ENCODE assay signal across 33 cellular contexts in the genomic region with DNA sequence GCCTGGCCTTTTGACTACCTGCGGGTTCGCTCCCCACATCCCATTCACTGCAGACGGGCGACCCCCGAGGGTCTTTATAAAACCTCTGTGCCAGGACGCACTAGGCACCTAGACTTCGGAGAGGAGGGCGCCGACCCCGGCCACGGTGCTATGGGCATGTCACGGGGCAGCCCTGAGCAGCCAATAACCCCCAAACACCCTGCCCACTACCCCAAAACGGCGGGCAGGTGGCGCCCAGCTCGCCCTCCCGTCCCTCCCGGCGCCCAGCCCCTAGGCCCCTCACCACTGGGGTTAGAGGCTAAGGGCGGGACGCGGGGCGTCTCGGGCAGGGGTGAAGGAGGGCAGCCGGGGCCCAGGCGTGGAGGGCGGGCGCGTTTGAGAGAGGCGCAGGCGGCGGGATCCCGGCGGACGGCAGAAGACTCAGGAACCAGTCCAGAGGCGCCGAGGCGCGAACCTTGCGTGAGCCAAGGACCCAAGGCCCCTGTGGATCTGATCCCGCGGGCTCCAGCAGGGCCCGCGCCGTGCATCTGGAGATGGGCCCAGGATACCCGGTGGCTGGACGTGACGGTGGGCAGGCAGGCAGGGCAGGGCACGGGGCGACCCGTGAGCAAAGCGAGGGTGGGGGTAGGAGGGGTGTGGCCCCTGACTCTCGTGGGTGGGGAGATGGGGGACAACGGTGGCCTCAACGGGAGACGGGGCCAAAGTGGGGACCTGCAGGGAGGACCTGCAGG. TPM values are rescaled to one million over a fixed set of nuclear protein-coding genes. Genes with fewer than 3 reads are reported as not detected.
"Had no signal": no experiment of that assay in that cellular context is flagged by ENCODE, and none has a peak within 500 bp of the region (broad histone marks: within the 10 kb centered on the region; RNA-seq: fewer than 3 reads in every experiment).

No MANE protein-coding gene starts in this region.

- H2AFZ ChIP-seq: parathyroid adenoma had no signal

- H3K9ac ChIP-seq: parathyroid adenoma had no signal

- H3K36me3 ChIP-seq: breast epithelium, esophagus muscularis mucosa, heart left ventricle, left lung, right atrium auricular region, stomach, thyroid gland, upper lobe of right lung had no signal

- H3K79me2 ChIP-seq: parathyroid adenoma had no signal

- H3K9me3 Mint-ChIP-seq: activated naive CD4-positive, alpha-beta T cell treated with anti-CD3 and anti-CD28 coated beads, Interleukin-2, amount 50 U/mL, for 24 hours; activated naive CD8-positive, alpha-beta T cell treated with anti-CD3 and anti-CD28 coated beads, Interleukin-2, amount 50 U/mL, for 24 hours; central memory CD8-positive, alpha-beta T cell; dendritic cell treated with granulocyte-macrophage colony-stimulating factor and Interleukin-4, amounts not matched to agents 40 ng/mL and 50 ng/mL, for 4 days; nephron progenitor cell; T-helper 2 cell treated with Interferon-gamma antibody and Interleukin-4, amounts not matched to agents 5 μg/mL and 100 μg/mL, for 36 hours had no signal

- H3K4me1 ChIP-seq: breast epithelium, foreskin keratinocyte, left lung, parathyroid adenoma, psoas muscle had no signal

- DNase-seq: activated CD4-positive, alpha-beta T cell treated with anti-CD3 and anti-CD28 coated beads for 36 hours; activated CD4-positive, CD25-positive, alpha-beta regulatory T cell; activated CD8-positive, alpha-beta memory T cell treated with anti-CD3 and anti-CD28 coated beads, Interleukin-2, amount 10 ng/mL, durations not matched to agents 7 days and 5 days; activated CD8-positive, alpha-beta T cell treated with anti-CD3 and anti-CD28 coated beads, Interleukin-2, amount 10 ng/mL, durations not matched to agents 7 days and 5 days; activated gamma-delta T cell; activated naive CD8-positive, alpha-beta T cell treated with anti-CD3 and anti-CD28 coated beads, Interleukin-2, amount 50 U/mL, for 24 hours; amygdala; foreskin keratinocyte; heart left ventricle; hypothalamus; kidney glomerular epithelial cell; left lung; mesendoderm; mucosa of descending colon; nephron progenitor cell; psoas muscle; stimulated activated CD4-positive, alpha-beta T cell treated with anti-CD3 and anti-CD28 coated beads, Interleukin-12 subunit alpha, Interleukin-12 subunit beta, amount 100 ng/mL, for 4 hours; stimulated activated CD4-positive, alpha-beta T cell treated with anti-CD3 and anti-CD28 coated beads, Interleukin-4, amount 100 ng/mL, for 1 hour; stomach; T-helper 1 cell; thyroid gland; upper lobe of right lung had no signal

- ATAC-seq: activated CD4-positive, alpha-beta T cell treated with anti-CD3 and anti-CD28 coated beads for 36 hours; activated CD8-positive, alpha-beta memory T cell treated with anti-CD3 and anti-CD28 coated beads, Interleukin-2, amount 10 ng/mL, durations not matched to agents 7 days and 5 days; activated CD8-positive, alpha-beta T cell treated with anti-CD3 and anti-CD28 coated beads, Interleukin-2, amount 10 ng/mL, durations not matched to agents 7 days and 5 days; activated naive CD8-positive, alpha-beta T cell treated with anti-CD3 and anti-CD28 coated beads, Interleukin-2, amount 50 U/mL, for 24 hours; foreskin keratinocyte; heart left ventricle; left lung; mucosa of descending colon; psoas muscle; upper lobe of right lung had no signal

- H3K27me3 ChIP-seq: breast epithelium, right atrium auricular region, thyroid gland had no signal

- H3K36me3 Mint-ChIP-seq: activated CD8-positive, alpha-beta memory T cell treated with anti-CD3 and anti-CD28 coated beads, Interleukin-2, amount 10 ng/mL, durations not matched to agents 7 days and 5 days; activated naive CD4-positive, alpha-beta T cell treated with anti-CD3 and anti-CD28 coated beads, Interleukin-2, amount 50 U/mL, for 24 hours had no signal

- H3K27ac ChIP-seq: breast epithelium, esophagus muscularis mucosa, foreskin keratinocyte, heart left ventricle, left lung, parathyroid adenoma, psoas muscle, right atrium auricular region, stomach, thyroid gland, upper lobe of right lung had no signal

- H3K27me3 Mint-ChIP-seq: activated CD4-positive, alpha-beta T cell treated with anti-CD3 and anti-CD28 coated beads for 36 hours; activated naive CD4-positive, alpha-beta T cell treated with anti-CD3 and anti-CD28 coated beads, Interleukin-2, amount 50 U/mL, for 24 hours had no signal

- H3K4me1 Mint-ChIP-seq: nephron progenitor cell had no signal

- H3K4me3 ChIP-seq: breast epithelium, esophagus muscularis mucosa, heart left ventricle, left lung, lung, mucosa of descending colon, psoas muscle, right atrium auricular region, stomach, thyroid gland, upper lobe of right lung had no signal

- H3K9me3 ChIP-seq: breast epithelium, esophagus muscularis mucosa, heart left ventricle, left lung, mucosa of descending colon, psoas muscle, right atrium auricular region, stomach, thyroid gland, upper lobe of right lung had no signal

- H3K4me3 Mint-ChIP-seq: activated CD4-positive, alpha-beta T cell treated with anti-CD3 and anti-CD28 coated beads for 36 hours; activated CD8-positive, alpha-beta memory T cell treated with anti-CD3 and anti-CD28 coated beads, Interleukin-2, amount 10 ng/mL, durations not matched to agents 7 days and 5 days; activated CD8-positive, alpha-beta T cell treated with anti-CD3 and anti-CD28 coated beads, Interleukin-2, amount 10 ng/mL, durations not matched to agents 7 days and 5 days; activated naive CD4-positive, alpha-beta T cell treated with anti-CD3 and anti-CD28 coated beads, Interleukin-2, amount 50 U/mL, for 24 hours; activated naive CD8-positive, alpha-beta T cell treated with anti-CD3 and anti-CD28 coated beads, Interleukin-2, amount 50 U/mL, for 24 hours; central memory CD8-positive, alpha-beta T cell; dendritic cell treated with granulocyte-macrophage colony-stimulating factor and Interleukin-4, amounts not matched to agents 40 ng/mL and 50 ng/mL, for 4 days; nephron progenitor cell; T-helper 2 cell treated with Interferon-gamma antibody and Interleukin-4, amounts not matched to agents 5 μg/mL and 100 μg/mL, for 36 hours had no signal

- H3K27ac Mint-ChIP-seq: activated CD4-positive, alpha-beta T cell treated with anti-CD3 and anti-CD28 coated beads for 36 hours; activated CD8-positive, alpha-beta memory T cell treated with anti-CD3 and anti-CD28 coated beads, Interleukin-2, amount 10 ng/mL, durations not matched to agents 7 days and 5 days; activated CD8-positive, alpha-beta T cell treated with anti-CD3 and anti-CD28 coated beads, Interleukin-2, amount 10 ng/mL, durations not matched to agents 7 days and 5 days; activated naive CD8-positive, alpha-beta T cell treated with anti-CD3 and anti-CD28 coated beads, Interleukin-2, amount 50 U/mL, for 24 hours; dendritic cell treated with granulocyte-macrophage colony-stimulating factor and Interleukin-4, amounts not matched to agents 40 ng/mL and 50 ng/mL, for 4 days; nephron progenitor cell; T-helper 2 cell treated with Interferon-gamma antibody and Interleukin-4, amounts not matched to agents 5 μg/mL and 100 μg/mL, for 36 hours had no signal

RNA-seq across cellular contexts. Expression of a gene that starts 11.1 kb away (rescaled TPM):
- total RNA-seq: activated CD4-positive, alpha-beta T cell treated with anti-CD3 and anti-CD28 coated beads for 36 hours; activated CD8-positive, alpha-beta memory T cell treated with anti-CD3 and anti-CD28 coated beads, Interleukin-2, amount 10 ng/mL, durations not matched to agents 7 days and 5 days; activated CD8-positive, alpha-beta T cell treated with anti-CD3 and anti-CD28 coated beads, Interleukin-2, amount 10 ng/mL, durations not matched to agents 7 days and 5 days; breast epithelium; esophagus muscularis mucosa; foreskin keratinocyte; heart left ventricle; left lung; lung; mucosa of descending colon; myocyte; psoas muscle; right atrium auricular region; stomach; thyroid gland; upper lobe of right lung had no signal
- polyA plus RNA-seq: foreskin keratinocyte, heart left ventricle, lung, psoas muscle, stomach had no signal

RNA-seq across cellular contexts. Expression of a gene that starts 29.3 kb away (rescaled TPM):
- total RNA-seq: activated CD4-positive, alpha-beta T cell treated with anti-CD3 and anti-CD28 coated beads for 36 hours; activated CD8-positive, alpha-beta memory T cell treated with anti-CD3 and anti-CD28 coated beads, Interleukin-2, amount 10 ng/mL, durations not matched to agents 7 days and 5 days; activated CD8-positive, alpha-beta T cell treated with anti-CD3 and anti-CD28 coated beads, Interleukin-2, amount 10 ng/mL, durations not matched to agents 7 days and 5 days; breast epithelium; esophagus muscularis mucosa; foreskin keratinocyte; heart left ventricle; left lung; lung; mucosa of descending colon; myocyte; psoas muscle; skeletal muscle tissue; stomach; thyroid gland; upper lobe of right lung had no signal
- polyA plus RNA-seq: foreskin keratinocyte, heart left ventricle, lung, psoas muscle, stomach had no signal

RNA-seq across cellular contexts. Expression of a gene that starts 35.0 kb away (rescaled TPM):
- total RNA-seq: activated CD4-positive, alpha-beta T cell treated with anti-CD3 and anti-CD28 coated beads for 36 hours; activated CD8-positive, alpha-beta memory T cell treated with anti-CD3 and anti-CD28 coated beads, Interleukin-2, amount 10 ng/mL, durations not matched to agents 7 days and 5 days; activated CD8-positive, alpha-beta T cell treated with anti-CD3 and anti-CD28 coated beads, Interleukin-2, amount 10 ng/mL, durations not matched to agents 7 days and 5 days; esophagus muscularis mucosa; foreskin keratinocyte; heart left ventricle; left lung; lung; mucosa of descending colon; myocyte; psoas muscle; right atrium auricular region; skeletal muscle tissue; stomach; upper lobe of right lung had no signal
- polyA plus RNA-seq: foreskin keratinocyte, heart left ventricle, lung, psoas muscle, stomach had no signal

RNA-seq across cellular contexts. Expression of a gene that starts 49.9 kb away (rescaled TPM):
- total RNA-seq: activated CD4-positive, alpha-beta T cell treated with anti-CD3 and anti-CD28 coated beads for 36 hours; activated CD8-positive, alpha-beta memory T cell treated with anti-CD3 and anti-CD28 coated beads, Interleukin-2, amount 10 ng/mL, durations not matched to agents 7 days and 5 days; activated CD8-positive, alpha-beta T cell treated with anti-CD3 and anti-CD28 coated beads, Interleukin-2, amount 10 ng/mL, durations not matched to agents 7 days and 5 days; breast epithelium; esophagus muscularis mucosa; foreskin keratinocyte; heart left ventricle; left lung; lung; mucosa of descending colon; myocyte; psoas muscle; right atrium auricular region; skeletal muscle tissue; stomach; thyroid gland; upper lobe of right lung had no signal
- polyA plus RNA-seq: foreskin keratinocyte, heart left ventricle, lung, psoas muscle, stomach had no signal
